ENCODE assay signal across 29 cellular contexts in the genomic region with DNA sequence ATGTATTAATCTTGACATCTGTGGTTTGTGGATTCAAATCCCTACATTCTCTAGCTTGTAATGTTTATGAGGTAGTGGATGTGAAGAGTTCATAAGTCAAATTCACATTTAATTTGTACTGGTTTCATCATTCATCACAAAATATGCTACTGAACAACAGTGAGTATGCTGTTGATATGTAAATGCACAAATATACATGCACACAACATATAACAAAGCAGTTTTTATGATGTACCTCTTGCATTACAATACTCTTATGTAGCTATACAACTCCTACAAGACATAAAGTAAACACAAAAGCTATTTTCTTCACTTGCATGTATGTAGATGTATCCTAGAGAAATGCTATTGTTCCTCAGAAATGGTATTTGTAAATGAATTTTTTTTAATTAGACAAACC.
"Had no signal": no experiment of that assay in that cellular context is flagged by ENCODE, and none has a peak within 500 bp of the region (broad histone marks: within the 10 kb centered on the region; RNA-seq: fewer than 3 reads in every experiment).

No MANE protein-coding gene starts in this region.

- FAIRE-seq: urothelium cell line had no signal

- H3K27me3 Mint-ChIP-seq: stimulated activated memory B cell treated with anti-CD40 and anti-IgM and Interleukin-4, amounts not matched to agents 10 μg/mL and 1 μg/mL and 100 μg/mL, for 72 hours; stimulated activated naive B cell treated with anti-CD40 and anti-IgM and Interleukin-4, amounts not matched to agents 10 μg/mL and 1 μg/mL and 100 μg/mL, for 72 hours; stimulated activated naive CD8-positive, alpha-beta T cell treated with anti-CD3 and anti-CD28 coated beads, Interleukin-15, amount 100 ng/mL, for 72 hours; stimulated activated naive CD8-positive, alpha-beta T cell treated with anti-CD3 and anti-CD28 coated beads, Interleukin-15, Interleukin-2, amounts not matched to agents 100 ng/mL and 50 ng/mL, for 24 hours had no signal

- H3K36me3 ChIP-seq: stomach, suprapubic skin, thoracic aorta, thyroid gland, tibial artery, tibial nerve, transverse colon, upper lobe of left lung, upper lobe of right lung, uterus, vagina had no signal

- H3K4me1 Mint-ChIP-seq: stimulated activated effector memory CD8-positive, alpha-beta T cell treated with anti-CD3 and anti-CD28 coated beads, Interleukin-12 subunit alpha, Interleukin-12 subunit beta, amount 100 ng/mL, for 72 hours; stimulated activated memory B cell treated with anti-CD40 and anti-IgM and Interleukin-4, amounts not matched to agents 10 μg/mL and 1 μg/mL and 100 μg/mL, for 72 hours; stimulated activated naive B cell treated with anti-CD40 and anti-IgM and Interleukin-4, amounts not matched to agents 10 μg/mL and 1 μg/mL and 100 μg/mL, for 72 hours; stimulated activated naive CD8-positive, alpha-beta T cell treated with anti-CD3 and anti-CD28 coated beads, Interleukin-15, amount 100 ng/mL, for 72 hours had no signal

- ATAC-seq: stimulated activated effector memory CD8-positive, alpha-beta T cell treated with anti-CD3 and anti-CD28 coated beads, Interleukin-12 subunit alpha, Interleukin-12 subunit beta, amount 100 ng/mL, for 72 hours; stimulated activated memory B cell treated with anti-CD40 and anti-IgM and Interleukin-4, amounts not matched to agents 10 μg/mL and 1 μg/mL and 100 μg/mL, for 72 hours; stimulated activated naive B cell treated with anti-CD40 and anti-IgM and Interleukin-4, amounts not matched to agents 10 μg/mL and 1 μg/mL and 100 μg/mL, for 72 hours; stimulated activated naive CD8-positive, alpha-beta T cell treated with anti-CD3 and anti-CD28 coated beads, Interleukin-15, amount 100 ng/mL, for 72 hours; stimulated activated naive CD8-positive, alpha-beta T cell treated with anti-CD3 and anti-CD28 coated beads, Interleukin-15, Interleukin-2, amounts not matched to agents 100 U/mL and 50 U/mL, for 24 hours; upper lobe of right lung had no signal

- H3K27ac Mint-ChIP-seq: stimulated activated effector memory CD8-positive, alpha-beta T cell treated with anti-CD3 and anti-CD28 coated beads, Interleukin-12 subunit alpha, Interleukin-12 subunit beta, amount 100 ng/mL, for 72 hours; stimulated activated memory B cell treated with anti-CD40 and anti-IgM and Interleukin-4, amounts not matched to agents 10 μg/mL and 1 μg/mL and 100 μg/mL, for 72 hours; stimulated activated naive B cell treated with anti-CD40 and anti-IgM and Interleukin-4, amounts not matched to agents 10 μg/mL and 1 μg/mL and 100 μg/mL, for 72 hours; stimulated activated naive CD8-positive, alpha-beta T cell treated with anti-CD3 and anti-CD28 coated beads, Interleukin-15, Interleukin-2, amounts not matched to agents 100 ng/mL and 50 ng/mL, for 24 hours; type B pancreatic cell had no signal

- H3K4me1 ChIP-seq: stomach, suprapubic skin, testis, thyroid gland, tibial artery, tibial nerve, upper lobe of left lung, upper lobe of right lung, uterus, vagina had no signal

- H3K27ac ChIP-seq: stomach, suprapubic skin, testis, thoracic aorta, thyroid gland, tibial artery, tibial nerve, transverse colon, upper lobe of left lung, upper lobe of right lung, uterus, vagina had no signal

- H3K9me3 Mint-ChIP-seq: type B pancreatic cell had no signal

- H3K27me3 ChIP-seq: stomach, suprapubic skin, testis, thyroid gland, tibial artery, tibial nerve, transverse colon, upper lobe of left lung, upper lobe of right lung, uterus, vagina had no signal

- H3K36me3 Mint-ChIP-seq: stimulated activated effector memory CD8-positive, alpha-beta T cell treated with anti-CD3 and anti-CD28 coated beads, Interleukin-12 subunit alpha, Interleukin-12 subunit beta, amount 100 ng/mL, for 72 hours; stimulated activated memory B cell treated with anti-CD40 and anti-IgM and Interleukin-4, amounts not matched to agents 10 μg/mL and 1 μg/mL and 100 μg/mL, for 72 hours; stimulated activated naive B cell treated with anti-CD40 and anti-IgM and Interleukin-4, amounts not matched to agents 10 μg/mL and 1 μg/mL and 100 μg/mL, for 72 hours; type B pancreatic cell had no signal

- H3K4me3 Mint-ChIP-seq: stimulated activated effector memory CD8-positive, alpha-beta T cell treated with anti-CD3 and anti-CD28 coated beads, Interleukin-12 subunit alpha, Interleukin-12 subunit beta, amount 100 ng/mL, for 72 hours; stimulated activated memory B cell treated with anti-CD40 and anti-IgM and Interleukin-4, amounts not matched to agents 10 μg/mL and 1 μg/mL and 100 μg/mL, for 72 hours; stimulated activated naive B cell treated with anti-CD40 and anti-IgM and Interleukin-4, amounts not matched to agents 10 μg/mL and 1 μg/mL and 100 μg/mL, for 72 hours; stimulated activated naive CD8-positive, alpha-beta T cell treated with anti-CD3 and anti-CD28 coated beads, Interleukin-15, amount 100 ng/mL, for 72 hours; stimulated activated naive CD8-positive, alpha-beta T cell treated with anti-CD3 and anti-CD28 coated beads, Interleukin-15, Interleukin-2, amounts not matched to agents 100 ng/mL and 50 ng/mL, for 24 hours; type B pancreatic cell had no signal

- H3K4me3 ChIP-seq: stomach, suprapubic skin, testis, thoracic aorta, thyroid gland, tibial artery, tibial nerve, transverse colon, upper lobe of left lung, upper lobe of right lung, uterus, vagina had no signal

- DNase-seq: stimulated activated CD4-positive, alpha-beta T cell treated with anti-CD3 and anti-CD28 coated beads, Interleukin-2, amount 100 ng/mL, for 48 hours; stimulated activated CD4-positive, alpha-beta T cell treated with anti-CD3 and anti-CD28 coated beads, Interleukin-4, amount 100 ng/mL, for 1 hour; stimulated activated CD4-positive, alpha-beta T cell treated with anti-CD3 and anti-CD28 coated beads, Interleukin-4, amount 100 ng/mL, for 24 hours; stimulated activated CD4-positive, alpha-beta T cell treated with anti-CD3 and anti-CD28 coated beads, Interleukin-4, amount 100 ng/mL, for 4 hours; stimulated activated CD8-positive, alpha-beta memory T cell treated with anti-CD3 and anti-CD28 coated beads, Interleukin-4, amount 100 ng/mL, for 48 hours; stimulated activated naive B cell treated with anti-CD40 and anti-IgM and Interleukin-4, amounts not matched to agents 10 μg/mL and 1 μg/mL and 100 μg/mL, for 72 hours; stimulated activated naive CD4-positive, alpha-beta T cell; stimulated activated naive CD4-positive, alpha-beta T cell treated with Interleukin-2 at 50 U/mL for 16 hours; stimulated activated naive CD8-positive, alpha-beta T cell treated with anti-CD3 and anti-CD28 coated beads, Interleukin-15, amount 100 ng/mL, for 72 hours; stimulated activated naive CD8-positive, alpha-beta T cell treated with anti-CD3 and anti-CD28 coated beads, Interleukin-15, Interleukin-2, amounts not matched to agents 100 U/mL and 50 U/mL, for 24 hours; stomach; substantia nigra; testis; thyroid gland; tibial artery; transverse colon; trophoblast cell; upper lobe of left lung; upper lobe of right lung; uterus had no signal
